ENCODE assay signal across 8 cellular contexts in genomic region chrX:39688576-39689373, GRCh38.
DNase-seq lines count a peak whose midpoint lies in the region; ATAC-seq and TF ChIP-seq lines count a peak whose summit lies in the region.

No MANE protein-coding gene starts in this region.

- no peak overlapping the region for H3K27ac Mint-ChIP-seq in activated T-cell treated with anti-CD3 and anti-CD28 coated beads, Interleukin-2, amount 50 U/mL, for 24 hours

- intact Hi-C loops in aorta (cut with DNase I): no loop called here

- DNase-seq in EL (peak; percentile 48), NCI-H1417 (lab: John Stamatoyannopoulos, UW) (peak; percentile 58 to 94 (median 93)), fibroblast of villous mesenchyme (ENCODE audit: low read depth) (peak; percentile 34), aorta (peak; percentile 63 to 85), GF-D8 (lab: John Stamatoyannopoulos, UW) (no peak)
- peak; percentile 47 for DNase-seq in activated T-cell treated with anti-CD3 and anti-CD28 coated beads, Interleukin-2, amount 50 U/mL, for 24 hours

- no peak overlapping the region for H3K4me2 ChIP-seq in neural cell (ENCODE audit: low read length)

- H3K27me3 ChIP-seq in neural cell (ENCODE audit: insufficient read depth, low read depth, low read length) (no peaks in the 10 kb centered on the region), aorta (ENCODE audit: control insufficient read depth in 1 of 2, insufficient read depth in 2 of 2, low read length in 1 of 2) (no peaks in the 10 kb centered on the region)

- H3K4me1 Mint-ChIP-seq in activated T-cell treated with anti-CD3 and anti-CD28 coated beads, Interleukin-2, amount 50 U/mL, for 24 hours (ENCODE audit: low read depth): peaks cover 3% of the 10 kb centered on the region

- peak overlapping the region; percentile 37 for H3K4me3 ChIP-seq in fibroblast of villous mesenchyme (ENCODE audit: low read depth, low read length)
- H3K4me3 ChIP-seq in neural cell (ENCODE audit: low read length): peak overlapping the region; percentile 61
- peak overlapping the region in 1 of 2 donors; percentile 0 for H3K4me3 ChIP-seq in aorta (ENCODE audit: low read length in 2 of 2)

- H3K79me2 ChIP-seq in neural cell (replicated peaks; ENCODE audit: insufficient read depth, low read length): no peaks in the 10 kb centered on the region

- peak overlapping the region; percentile 33 for H2AFZ ChIP-seq in neural cell (ENCODE audit: low read depth, low read length)

- H3K36me3 Mint-ChIP-seq in activated T-cell treated with anti-CD3 and anti-CD28 coated beads, Interleukin-2, amount 50 U/mL, for 24 hours (ENCODE audit: low read depth): no peaks in the 10 kb centered on the region

- H3K4me3 Mint-ChIP-seq in activated T-cell treated with anti-CD3 and anti-CD28 coated beads, Interleukin-2, amount 50 U/mL, for 24 hours: no peak overlapping the region

- peak; percentile 37 for TF ChIP-seq RAD21 in neural cell (conservative IDR thresholded peaks at IDR 0.05)

- H3K9me2 ChIP-seq in neural cell (ENCODE audit: insufficient read depth, low read length): no peaks in the 10 kb centered on the region

- H3K36me3 ChIP-seq in neural cell (ENCODE audit: insufficient read depth, low read length) (no peaks in the 10 kb centered on the region), aorta (ENCODE audit: control insufficient read depth in 1 of 2, insufficient read depth in 2 of 2, low read length in 1 of 2) (no peaks in the 10 kb centered on the region)

- H3K9me3 Mint-ChIP-seq in activated T-cell treated with anti-CD3 and anti-CD28 coated beads, Interleukin-2, amount 50 U/mL, for 24 hours: no peaks in the 10 kb centered on the region

- TF ChIP-seq EP300 in neural cell (conservative IDR thresholded peaks at IDR 0.05; ENCODE audit: poor library complexity, severe bottlenecking): peak; percentile 33

- H3K9ac ChIP-seq in neural cell (ENCODE audit: low read length): peak overlapping the region; percentile 63

- no peaks in the 10 kb centered on the region for H3K9me3 ChIP-seq in neural cell (ENCODE audit: low read length)
- H3K9me3 ChIP-seq in aorta (ENCODE audit: control insufficient read depth, low read length): no peaks in the 10 kb centered on the region

- no peaks in the 10 kb centered on the region for H3F3A ChIP-seq in neural cell (ENCODE audit: insufficient read depth, low read length, poor library complexity, severe bottlenecking)

- H3K27ac ChIP-seq in neural cell (ENCODE audit: low read length) (peak overlapping the region; percentile 42), aorta (ENCODE audit: low read depth in 1 of 2, low read length in 2 of 2) (no peak overlapping the region)

- H4K20me1 ChIP-seq in neural cell (ENCODE audit: insufficient read depth): no peaks in the 10 kb centered on the region

- ATAC-seq in aorta (ENCODE audit: low FRiP score): peak; percentile 87
- no peak for ATAC-seq in GM21526 (IDR thresholded peaks at IDR 0.05; ENCODE audit: low FRiP score, unreplicated experiment)

- H3K4me1 ChIP-seq in aorta (ENCODE audit: control insufficient read depth in 1 of 2, insufficient read depth in 2 of 2, low read length in 2 of 2): no peaks in the 10 kb centered on the region

- H3K27me3 Mint-ChIP-seq in activated T-cell treated with anti-CD3 and anti-CD28 coated beads, Interleukin-2, amount 50 U/mL, for 24 hours: peaks cover 80% of the 10 kb centered on the region

- 1 to 11% methylated on average over 54 to 100 of the region's 100 CpGs for WGBS in aorta, 2 donors

- TF ChIP-seq CTCF in fibroblast of villous mesenchyme (IDR thresholded peaks at IDR 0.05; ENCODE audit: insufficient read depth, low read depth, low read length): no peak
- no peak for TF ChIP-seq CTCF in neural cell (IDR thresholded peaks at IDR 0.05; ENCODE audit: poor library complexity, severe bottlenecking)

TF ChIP-seq in neural cell, 6 proteins besides CTCF, POLR2A, EP300 and RAD21:
- TF ChIP-seq MXI1 (conservative IDR thresholded peaks at IDR 0.05; ENCODE audit: poor library complexity, severe bottlenecking) (no peak), SMC3 (conservative IDR thresholded peaks at IDR 0.05; ENCODE audit: poor library complexity) (peak; percentile 40)
- TF ChIP-seq, protein P1, sequence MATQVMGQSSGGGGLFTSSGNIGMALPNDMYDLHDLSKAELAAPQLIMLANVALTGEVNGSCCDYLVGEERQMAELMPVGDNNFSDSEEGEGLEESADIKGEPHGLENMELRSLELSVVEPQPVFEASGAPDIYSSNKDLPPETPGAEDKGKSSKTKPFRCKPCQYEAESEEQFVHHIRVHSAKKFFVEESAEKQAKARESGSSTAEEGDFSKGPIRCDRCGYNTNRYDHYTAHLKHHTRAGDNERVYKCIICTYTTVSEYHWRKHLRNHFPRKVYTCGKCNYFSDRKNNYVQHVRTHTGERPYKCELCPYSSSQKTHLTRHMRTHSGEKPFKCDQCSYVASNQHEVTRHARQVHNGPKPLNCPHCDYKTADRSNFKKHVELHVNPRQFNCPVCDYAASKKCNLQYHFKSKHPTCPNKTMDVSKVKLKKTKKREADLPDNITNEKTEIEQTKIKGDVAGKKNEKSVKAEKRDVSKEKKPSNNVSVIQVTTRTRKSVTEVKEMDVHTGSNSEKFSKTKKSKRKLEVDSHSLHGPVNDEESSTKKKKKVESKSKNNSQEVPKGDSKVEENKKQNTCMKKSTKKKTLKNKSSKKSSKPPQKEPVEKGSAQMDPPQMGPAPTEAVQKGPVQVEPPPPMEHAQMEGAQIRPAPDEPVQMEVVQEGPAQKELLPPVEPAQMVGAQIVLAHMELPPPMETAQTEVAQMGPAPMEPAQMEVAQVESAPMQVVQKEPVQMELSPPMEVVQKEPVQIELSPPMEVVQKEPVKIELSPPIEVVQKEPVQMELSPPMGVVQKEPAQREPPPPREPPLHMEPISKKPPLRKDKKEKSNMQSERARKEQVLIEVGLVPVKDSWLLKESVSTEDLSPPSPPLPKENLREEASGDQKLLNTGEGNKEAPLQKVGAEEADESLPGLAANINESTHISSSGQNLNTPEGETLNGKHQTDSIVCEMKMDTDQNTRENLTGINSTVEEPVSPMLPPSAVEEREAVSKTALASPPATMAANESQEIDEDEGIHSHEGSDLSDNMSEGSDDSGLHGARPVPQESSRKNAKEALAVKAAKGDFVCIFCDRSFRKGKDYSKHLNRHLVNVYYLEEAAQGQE (IDR thresholded peaks at IDR 0.05; ENCODE audit: borderline replicate concordance): no peak
